Comparison of ENCODE assay signal across 24 cellular contexts in genomic region chr12:71607494-71608330, GRCh38. TPM values are rescaled to one million over a fixed set of nuclear protein-coding genes. Genes with fewer than 3 reads are reported as not detected.
DNase-seq lines count a peak whose midpoint lies in the region; ATAC-seq, FAIRE-seq and TF ChIP-seq lines count a peak whose summit lies in the region.
"Had no signal": no experiment of that assay in that cellular context is flagged by ENCODE, and none has a peak within 500 bp of the region (broad histone marks: within the 10 kb centered on the region; RNA-seq: fewer than 3 reads in every experiment).

No MANE protein-coding gene starts in this region.

- H3K9me3 Mint-ChIP-seq in activated CD8-positive, alpha-beta T cell treated with anti-CD3 and anti-CD28 coated beads for 36 hours, result no peaks in the 10 kb centered on the region
- no peaks in the 10 kb centered on the region for H3K9me3 Mint-ChIP-seq in activated CD8-positive, alpha-beta T cell treated with anti-CD3 and anti-CD28 coated beads, Interleukin-2, amount 10 ng/mL, durations not matched to agents 7 days and 5 days (ENCODE audit: insufficient read depth)
- no peaks in the 10 kb centered on the region for H3K9me3 Mint-ChIP-seq in stimulated activated effector memory CD8-positive, alpha-beta T cell treated with anti-CD3 and anti-CD28 coated beads, Interleukin-12 subunit alpha, Interleukin-12 subunit beta, amount 100 ng/mL, for 72 hours
- H3K9me3 Mint-ChIP-seq: activated CD4-positive, alpha-beta T cell treated with anti-CD3 and anti-CD28 coated beads, Interleukin-2, amount 10 ng/mL, durations not matched to agents 24 days and 14 days; nephron had no signal

- peak; percentile 36 for FAIRE-seq in islet of Langerhans (lab: Jason Lieb, UNC)
- FAIRE-seq: A549, TTC549 had no signal

- POLR2A ChIA-PET in activated CD8-positive, alpha-beta T cell treated with anti-CD3 and anti-CD28 coated beads for 36 hours (lab: Charles Lee), result no interaction called here
- POLR2A ChIA-PET in activated CD8-positive, alpha-beta T cell treated with anti-CD3 and anti-CD28 coated beads, Interleukin-2, amount 10 ng/mL, durations not matched to agents 7 days and 5 days (lab: Charles Lee), result no interaction called here

- H3K4me3 Mint-ChIP-seq in activated CD8-positive, alpha-beta T cell treated with anti-CD3 and anti-CD28 coated beads for 36 hours, result no peak overlapping the region
- no peak overlapping the region for H3K4me3 Mint-ChIP-seq in activated CD8-positive, alpha-beta T cell treated with anti-CD3 and anti-CD28 coated beads, Interleukin-2, amount 10 ng/mL, durations not matched to agents 7 days and 5 days
- no peak overlapping the region for H3K4me3 Mint-ChIP-seq in stimulated activated effector memory CD8-positive, alpha-beta T cell treated with anti-CD3 and anti-CD28 coated beads, Interleukin-12 subunit alpha, Interleukin-12 subunit beta, amount 100 ng/mL, for 72 hours
- H3K4me3 Mint-ChIP-seq: activated CD4-positive, alpha-beta T cell treated with anti-CD3 and anti-CD28 coated beads, Interleukin-2, amount 10 ng/mL, durations not matched to agents 24 days and 14 days; nephron had no signal

- intact Hi-C loops in activated CD8-positive, alpha-beta T cell treated with anti-CD3 and anti-CD28 coated beads for 36 hours (cut with micrococcal nuclease), result no loop called here

- CTCF ChIA-PET in activated CD8-positive, alpha-beta T cell treated with anti-CD3 and anti-CD28 coated beads for 36 hours (lab: Charles Lee), result interaction anchor here (1.5 kb wide), 1 partner anchor 140 kb away, joined by 5 read pairs; no protein-coding TSS in a partner anchor
- CTCF ChIA-PET in activated CD8-positive, alpha-beta T cell treated with anti-CD3 and anti-CD28 coated beads, Interleukin-2, amount 10 ng/mL, durations not matched to agents 7 days and 5 days (lab: Charles Lee), result interaction anchor here (2.5 kb wide), 1 partner anchor 29 kb away, joined by 12 read pairs; no protein-coding TSS in a partner anchor

- peaks cover 58% of the 10 kb centered on the region for H3K36me3 Mint-ChIP-seq in activated CD8-positive, alpha-beta T cell treated with anti-CD3 and anti-CD28 coated beads for 36 hours (ENCODE audit: low read depth)
- peaks cover 65% of the 10 kb centered on the region for H3K36me3 Mint-ChIP-seq in activated CD8-positive, alpha-beta T cell treated with anti-CD3 and anti-CD28 coated beads, Interleukin-2, amount 10 ng/mL, durations not matched to agents 7 days and 5 days (ENCODE audit: low read depth)
- H3K36me3 Mint-ChIP-seq in stimulated activated effector memory CD8-positive, alpha-beta T cell treated with anti-CD3 and anti-CD28 coated beads, Interleukin-12 subunit alpha, Interleukin-12 subunit beta, amount 100 ng/mL, for 72 hours, result no peaks in the 10 kb centered on the region

- ATAC-seq in activated CD8-positive, alpha-beta T cell treated with anti-CD3 and anti-CD28 coated beads for 36 hours, result no peak
- ATAC-seq in activated CD8-positive, alpha-beta T cell treated with anti-CD3 and anti-CD28 coated beads, Interleukin-2, amount 10 ng/mL, durations not matched to agents 7 days and 5 days, result no peak
- ATAC-seq in stimulated activated effector memory CD8-positive, alpha-beta T cell treated with anti-CD3 and anti-CD28 coated beads, Interleukin-12 subunit alpha, Interleukin-12 subunit beta, amount 100 ng/mL, for 72 hours, result no peak
- ATAC-seq in HG03565 (IDR thresholded peaks at IDR 0.05; ENCODE audit: unreplicated experiment), result no peak
- ATAC-seq: A549 had no signal

- H3K27ac Mint-ChIP-seq in activated CD8-positive, alpha-beta T cell treated with anti-CD3 and anti-CD28 coated beads for 36 hours, result peak overlapping the region; percentile 7
- no peak overlapping the region for H3K27ac Mint-ChIP-seq in activated CD8-positive, alpha-beta T cell treated with anti-CD3 and anti-CD28 coated beads, Interleukin-2, amount 10 ng/mL, durations not matched to agents 7 days and 5 days
- H3K27ac Mint-ChIP-seq in stimulated activated effector memory CD8-positive, alpha-beta T cell treated with anti-CD3 and anti-CD28 coated beads, Interleukin-12 subunit alpha, Interleukin-12 subunit beta, amount 100 ng/mL, for 72 hours, result peak overlapping the region; percentile 23
- H3K27ac Mint-ChIP-seq: activated CD4-positive, alpha-beta T cell treated with anti-CD3 and anti-CD28 coated beads, Interleukin-2, amount 10 ng/mL, durations not matched to agents 24 days and 14 days; nephron had no signal

- no peaks in the 10 kb centered on the region for H3K27me3 Mint-ChIP-seq in activated CD8-positive, alpha-beta T cell treated with anti-CD3 and anti-CD28 coated beads for 36 hours
- H3K27me3 Mint-ChIP-seq in activated CD8-positive, alpha-beta T cell treated with anti-CD3 and anti-CD28 coated beads, Interleukin-2, amount 10 ng/mL, durations not matched to agents 7 days and 5 days (ENCODE audit: low read depth), result no peaks in the 10 kb centered on the region
- H3K27me3 Mint-ChIP-seq: activated CD4-positive, alpha-beta T cell treated with anti-CD3 and anti-CD28 coated beads, Interleukin-2, amount 10 ng/mL, durations not matched to agents 24 days and 14 days had no signal

- in situ Hi-C loops in ACHN (cut with HindIII; ENCODE audit: low pct_ligation_motif_present, low pct_unique_long_range_greater_than_20kb, low sequenced_read_pairs), result no loop called here

- no peak for DNase-seq in activated CD8-positive, alpha-beta T cell treated with anti-CD3 and anti-CD28 coated beads for 36 hours
- DNase-seq in activated CD8-positive, alpha-beta T cell treated with anti-CD3 and anti-CD28 coated beads, Interleukin-2, amount 10 ng/mL, durations not matched to agents 7 days and 5 days, result no peak
- DNase-seq in NCI-H774 (lab: John Stamatoyannopoulos, UW), result peak; percentile 60
- no peak for DNase-seq in stimulated activated effector memory CD8-positive, alpha-beta T cell treated with anti-CD3 and anti-CD28 coated beads, Interleukin-12 subunit alpha, Interleukin-12 subunit beta, amount 100 ng/mL, for 72 hours (ENCODE audit: low spot score in 2 of 2)
- no peak for DNase-seq in ACHN
- no peak for DNase-seq in T1000 (lab: John Stamatoyannopoulos, UW)
- DNase-seq: activated CD4-positive, alpha-beta T cell treated with anti-CD3 and anti-CD28 coated beads, Interleukin-2, amount 10 ng/mL, durations not matched to agents 24 days and 14 days; activated naive CD4-positive, alpha-beta T cell; C1 segment of cervical spinal cord; DMS153; effector memory CD4-positive, alpha-beta T cell; glutamatergic neuron; HCEC 1CT; mammary epithelial cell; MG63; NCI-H187; NCI-H345; stimulated activated CD4-positive, alpha-beta T cell treated with anti-CD3 and anti-CD28 coated beads, Interleukin-4, amount 100 ng/mL, for 4 hours; SW 1271 had no signal

- H3K4me1 Mint-ChIP-seq in activated CD8-positive, alpha-beta T cell treated with anti-CD3 and anti-CD28 coated beads for 36 hours (ENCODE audit: low read depth), result peaks cover 13% of the 10 kb centered on the region
- peaks cover 11% of the 10 kb centered on the region for H3K4me1 Mint-ChIP-seq in activated CD8-positive, alpha-beta T cell treated with anti-CD3 and anti-CD28 coated beads, Interleukin-2, amount 10 ng/mL, durations not matched to agents 7 days and 5 days (ENCODE audit: low read depth)
- no peaks in the 10 kb centered on the region for H3K4me1 Mint-ChIP-seq in stimulated activated effector memory CD8-positive, alpha-beta T cell treated with anti-CD3 and anti-CD28 coated beads, Interleukin-12 subunit alpha, Interleukin-12 subunit beta, amount 100 ng/mL, for 72 hours
- H3K4me1 Mint-ChIP-seq: nephron had no signal

- TF ChIP-seq CTCF in activated CD8-positive, alpha-beta T cell treated with anti-CD3 and anti-CD28 coated beads for 36 hours (IDR thresholded peaks at IDR 0.05), result no peak

RNA-seq across cellular contexts. Expression of gene ZFC3H1, which starts 55.9 kb away (rescaled TPM):
- total RNA-seq in activated CD8-positive, alpha-beta T cell treated with anti-CD3 and anti-CD28 coated beads for 36 hours, result 10 to 100 TPM; 47.1 to 58.4 TPM
- total RNA-seq in activated CD8-positive, alpha-beta T cell treated with anti-CD3 and anti-CD28 coated beads, Interleukin-2, amount 10 ng/mL, durations not matched to agents 7 days and 5 days, result 10 to 100 TPM; 45.9 to 49.9 TPM

RNA-seq across cellular contexts. Expression of gene THAP2, which starts 56.4 kb away (rescaled TPM):
- total RNA-seq in activated CD8-positive, alpha-beta T cell treated with anti-CD3 and anti-CD28 coated beads for 36 hours, result 10 to 100 TPM; 10.8 to 12.2 TPM
- 1 to 10 TPM; 3.5 to 5.2 TPM for total RNA-seq in activated CD8-positive, alpha-beta T cell treated with anti-CD3 and anti-CD28 coated beads, Interleukin-2, amount 10 ng/mL, durations not matched to agents 7 days and 5 days
